17 cellular contexts compared by ENCODE assay signal in the genomic region with DNA sequence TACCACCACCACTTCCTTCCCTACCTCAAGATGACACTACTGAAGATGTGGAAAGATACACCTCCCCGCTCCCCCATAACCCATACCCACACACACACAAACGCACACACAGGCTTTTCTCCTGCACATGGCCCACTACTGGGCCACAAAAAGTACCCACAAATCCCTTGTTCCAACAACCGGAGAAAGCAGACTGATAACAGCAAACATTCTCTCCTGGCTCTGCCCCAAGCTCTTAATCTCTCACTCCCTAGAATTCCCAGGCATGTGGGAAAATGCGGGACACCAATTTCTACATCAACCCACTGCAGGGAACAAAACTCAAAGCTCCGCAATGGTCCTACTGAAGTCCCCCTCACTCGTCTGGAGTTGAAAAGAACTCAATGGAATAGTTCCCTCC.
DNase-seq lines count a peak whose midpoint lies in the region; ATAC-seq, FAIRE-seq and TF ChIP-seq lines count a peak whose summit lies in the region.
"Had no signal": no experiment of that assay in that cellular context is flagged by ENCODE, and none has a peak within 500 bp of the region (broad histone marks: within the 10 kb centered on the region; RNA-seq: fewer than 3 reads in every experiment).

No MANE protein-coding gene starts in this region.

- no peaks in the 10 kb centered on the region for H3K4me1 Mint-ChIP-seq in stimulated activated naive CD8-positive, alpha-beta T cell treated with anti-CD3 and anti-CD28 coated beads, Interleukin-15, amount 100 ng/mL, for 72 hours
- H3K4me1 Mint-ChIP-seq: CD4-positive, CD25-positive, alpha-beta regulatory T cell; GM23338 had no signal

- no peak for TF ChIP-seq POLR2A in H1 (IDR thresholded peaks at IDR 0.05; ENCODE audit: control extremely low read depth in 1 of 2, low read depth in 2 of 2, low read length in 2 of 2)
- no peak for TF ChIP-seq POLR2A in suprapubic skin (IDR thresholded peaks at IDR 0.05)
- no peak for TF ChIP-seq POLR2A in stomach (IDR thresholded peaks at IDR 0.05)

- H2BK5ac ChIP-seq in H1 (ENCODE audit: low read depth, low read length), result no peak overlapping the region

- H3K4me3 ChIP-seq in H1 (ENCODE audit: extremely low read depth in 1 of 4, insufficient read depth in 2 of 4, low read depth in 3 of 4, low read length in 4 of 4), result no peak overlapping the region
- H3K4me3 ChIP-seq in fibroblast of the aortic adventitia (ENCODE audit: low read depth, low read length), result no peak overlapping the region
- H3K4me3 ChIP-seq in suprapubic skin, result no peak overlapping the region
- H3K4me3 ChIP-seq in upper lobe of right lung, result no peak overlapping the region
- no peak overlapping the region for H3K4me3 ChIP-seq in stomach
- H3K4me3 ChIP-seq: BLaER1, GM23338 had no signal

- CTCF ChIA-PET in H1 (lab: Charles Lee; ENCODE audit: partially characterized antibody), result interaction anchor here (0.6 to 1.0 kb wide), 2 partner anchors 35 to 139 kb away, joined by 4 read pairs; no protein-coding TSS in a partner anchor

- H2BK15ac ChIP-seq in H1 (ENCODE audit: low read length), result no peak overlapping the region

- FAIRE-seq in H1 (lab: Jason Lieb, UNC), result no peak
- FAIRE-seq: GM12891 had no signal

- H2AFZ ChIP-seq in H1 (ENCODE audit: low read length), result no peak overlapping the region
- H2AFZ ChIP-seq: GM23338 had no signal

- no peaks in the 10 kb centered on the region for H4K20me1 ChIP-seq in H1 (replicated peaks in 1 of 2; ENCODE audit: control insufficient read depth in 1 of 2, insufficient read depth in 2 of 2, low read length in 2 of 2)
- H4K20me1 ChIP-seq: BLaER1 had no signal

- H2AK5ac ChIP-seq in H1 (ENCODE audit: low read depth, low read length), result no peak overlapping the region

- no peak overlapping the region for H3K23ac ChIP-seq in H1 (ENCODE audit: insufficient read length)

- H3K9me3 Mint-ChIP-seq in stimulated activated naive CD8-positive, alpha-beta T cell treated with anti-CD3 and anti-CD28 coated beads, Interleukin-15, amount 100 ng/mL, for 72 hours, result peaks cover 6 to 13% of the 10 kb centered on the region in 2 donors
- H3K9me3 Mint-ChIP-seq: GM23338, H9 had no signal

- H3K56ac ChIP-seq in H1 (replicated peaks; ENCODE audit: insufficient read length, low read depth, low read length), result no peak overlapping the region

- no peak overlapping the region for H3K14ac ChIP-seq in H1 (ENCODE audit: insufficient read length)

- 91% methylated on average over 6 of the region's 6 CpGs; no CpG with 5 or more reads in 1 of the 2 experiments for WGBS in H1 (ENCODE audit: extremely low coverage in 1 of 2, insufficient coverage in 1 of 2, insufficient read length in 1 of 2, insufficient replicate concordance in 2 of 2, low coverage in 1 of 2, low lambda C conversion rate in 2 of 2, missing lambda C conversion rate in 1 of 2), 2 experiments
- WGBS in suprapubic skin, result 95% methylated on average over 6 of the region's 6 CpGs
- WGBS in stomach, 5 donors, result 50 to 60% (median 56%) methylated on average over 6 of the region's 6 CpGs

- no peaks in the 10 kb centered on the region for H3K27me3 ChIP-seq in H1 (replicated peaks in 1 of 4; ENCODE audit: control insufficient read depth in 3 of 4, extremely low read depth in 1 of 4, insufficient read depth in 3 of 4, low read length in 3 of 4)
- no peaks in the 10 kb centered on the region for H3K27me3 ChIP-seq in suprapubic skin
- no peaks in the 10 kb centered on the region for H3K27me3 ChIP-seq in upper lobe of right lung
- H3K27me3 ChIP-seq in stomach, result no peaks in the 10 kb centered on the region
- H3K27me3 ChIP-seq: BLaER1 had no signal

- H4K5ac ChIP-seq in H1 (ENCODE audit: insufficient read length, low read depth, low read length), result no peak overlapping the region

- H3K27ac ChIP-seq in H1 (ENCODE audit: low read depth, low read length) (no peak overlapping the region), suprapubic skin (no peak overlapping the region), upper lobe of right lung (no peak overlapping the region), stomach (peak overlapping the region in 2 of 5 donors; percentile 40 to 47)
- H3K27ac ChIP-seq: BLaER1 had no signal

- H3K4me2 ChIP-seq in H1 (ENCODE audit: insufficient read depth in 1 of 2, low read depth in 2 of 2, low read length in 2 of 2), result no peak overlapping the region
- H3K4me2 ChIP-seq: BLaER1, GM23338 had no signal

- H3K36me3 ChIP-seq in H1 (ENCODE audit: control insufficient read depth in 2 of 4, insufficient read depth in 4 of 4, low read length in 3 of 4) (no peaks in the 10 kb centered on the region), suprapubic skin (no peaks in the 10 kb centered on the region), upper lobe of right lung (no peaks in the 10 kb centered on the region), stomach (no peaks in the 10 kb centered on the region)
- H3K36me3 ChIP-seq: BLaER1 had no signal

- no peaks in the 10 kb centered on the region for H3K79me2 ChIP-seq in H1 (ENCODE audit: control insufficient read depth in 1 of 2, insufficient read depth in 2 of 2, low read length in 2 of 2)

- no peak overlapping the region; the same call in 1 of the 2 replicates for H4K8ac ChIP-seq in H1 (ENCODE audit: extremely low read depth, insufficient read depth, low read length)

- H3K27me3 Mint-ChIP-seq in stimulated activated naive CD8-positive, alpha-beta T cell treated with anti-CD3 and anti-CD28 coated beads, Interleukin-15, amount 100 ng/mL, for 72 hours, result peaks cover 10% of the 10 kb centered on the region
- H3K27me3 Mint-ChIP-seq: CD4-positive, CD25-positive, alpha-beta regulatory T cell had no signal

- ATAC-seq in stimulated activated naive CD8-positive, alpha-beta T cell treated with anti-CD3 and anti-CD28 coated beads, Interleukin-15, amount 100 ng/mL, for 72 hours, result no peak
- ATAC-seq in stimulated activated naive CD8-positive, alpha-beta T cell treated with anti-CD3 and anti-CD28 coated beads, Interleukin-15, Interleukin-2, amounts not matched to agents 100 U/mL and 50 U/mL, for 24 hours, result no peak
- ATAC-seq in upper lobe of right lung, result no peak
- ATAC-seq: GM23338 had no signal

- H3K23me2 ChIP-seq in H1 (ENCODE audit: low read depth, low read length), result no peaks in the 10 kb centered on the region

- no peaks in the 10 kb centered on the region for H3K4me1 ChIP-seq in H1 (replicated peaks in 1 of 4; ENCODE audit: control insufficient read depth in 3 of 4, insufficient read depth in 4 of 4, low read length in 3 of 4)
- H3K4me1 ChIP-seq in suprapubic skin, result peaks cover 24% of the 10 kb centered on the region
- H3K4me1 ChIP-seq in upper lobe of right lung, result no peaks in the 10 kb centered on the region
- H3K4me1 ChIP-seq in stomach, result no peaks in the 10 kb centered on the region
- H3K4me1 ChIP-seq: BLaER1 had no signal

- no peak overlapping the region for H2BK120ac ChIP-seq in H1 (replicated peaks; ENCODE audit: low read depth, low read length)

- DNase-seq in stimulated activated naive CD8-positive, alpha-beta T cell treated with anti-CD3 and anti-CD28 coated beads, Interleukin-15, amount 100 ng/mL, for 72 hours, result no peak
- no peak for DNase-seq in stimulated activated naive CD8-positive, alpha-beta T cell treated with anti-CD3 and anti-CD28 coated beads, Interleukin-15, Interleukin-2, amounts not matched to agents 100 U/mL and 50 U/mL, for 24 hours
- no peak for DNase-seq in H1 (ENCODE audit: low read depth in 1 of 2, low spot score in 2 of 2)
- DNase-seq in fibroblast of the aortic adventitia (ENCODE audit: low read depth), result peak; percentile 13
- DNase-seq in suprapubic skin (ENCODE audit: low spot score in 2 of 2), result no peak
- DNase-seq in upper lobe of right lung, result no peak
- no peak for DNase-seq in stomach
- no peak for DNase-seq in glomerular visceral epithelial cell (ENCODE audit: extremely low spot score)
- DNase-seq: 8988T; AML-193; Calu3; CD4-positive, CD25-positive, alpha-beta regulatory T cell; DMS79; H9 had no signal

- intact Hi-C loops in upper lobe of right lung (cut with DNase I) (no loop called here), stomach (cut with DNase I; ENCODE audit: low total_unique reads) (no loop called here)

- H3K79me1 ChIP-seq in H1 (ENCODE audit: low read depth, low read length), result no peaks in the 10 kb centered on the region

- H3K27ac Mint-ChIP-seq in stimulated activated naive CD8-positive, alpha-beta T cell treated with anti-CD3 and anti-CD28 coated beads, Interleukin-15, amount 100 ng/mL, for 72 hours, result peak overlapping the region; percentile 3 to 52
- H3K27ac Mint-ChIP-seq: CD4-positive, CD25-positive, alpha-beta regulatory T cell; GM23338; H9 had no signal

- no peak overlapping the region for H4K91ac ChIP-seq in H1 (replicated peaks; ENCODE audit: insufficient read length, low read length)

- TF ChIP-seq CTCF in H1 (IDR thresholded peaks at IDR 0.05; ENCODE audit: control extremely low read depth in 1 of 3, insufficient read depth in 1 of 3, low read depth in 1 of 3, low read length in 3 of 3) (no peak), fibroblast of the aortic adventitia (IDR thresholded peaks at IDR 0.05; ENCODE audit: insufficient read depth, low read length) (no peak), suprapubic skin (IDR thresholded peaks at IDR 0.05) (no peak), upper lobe of right lung (IDR thresholded peaks at IDR 0.05) (no peak), stomach (IDR thresholded peaks at IDR 0.05) (no peak)

- no peak overlapping the region for H3K9ac ChIP-seq in H1 (replicated peaks in 1 of 4; ENCODE audit: extremely low read depth in 1 of 4, low read depth in 3 of 4, low read length in 3 of 4)
- H3K9ac ChIP-seq: BLaER1 had no signal

- H3K4ac ChIP-seq in H1 (replicated peaks; ENCODE audit: insufficient read length, low read depth, low read length), result no peak overlapping the region

- H2BK12ac ChIP-seq in H1 (ENCODE audit: low read depth, low read length), result no peak overlapping the region

- POLR2A ChIA-PET in H1 (lab: Charles Lee; ENCODE audit: partially characterized antibody), result no interaction called here

- no peaks in the 10 kb centered on the region for H3K9me3 ChIP-seq in H1 (ENCODE audit: insufficient read depth in 2 of 2, low read depth in 1 of 2, low read length in 1 of 2)
- H3K9me3 ChIP-seq in suprapubic skin, result no peaks in the 10 kb centered on the region
- H3K9me3 ChIP-seq in upper lobe of right lung, result no peaks in the 10 kb centered on the region
- H3K9me3 ChIP-seq in stomach, result no peaks in the 10 kb centered on the region
- H3K9me3 ChIP-seq: BLaER1 had no signal

- no peak overlapping the region for H3K4me3 Mint-ChIP-seq in stimulated activated naive CD8-positive, alpha-beta T cell treated with anti-CD3 and anti-CD28 coated beads, Interleukin-15, amount 100 ng/mL, for 72 hours
- H3K4me3 Mint-ChIP-seq: CD4-positive, CD25-positive, alpha-beta regulatory T cell; GM23338; H9 had no signal

- no peak for TF ChIP-seq RAD21 in H1 (IDR thresholded peaks at IDR 0.05 in 1 of 2, conservative IDR thresholded peaks at IDR 0.05 in 1 of 2; ENCODE audit: low read depth in 2 of 2, low read length in 2 of 2)

- no peak overlapping the region for H2BK20ac ChIP-seq in H1 (ENCODE audit: low read length)

- H3K18ac ChIP-seq in H1 (ENCODE audit: extremely low read depth, low read length), result 0 out of 2 replicates have a peak overlapping the region, but pooled peaks have one; percentile 19

- TF ChIP-seq EP300 in H1 (IDR thresholded peaks at IDR 0.05; ENCODE audit: borderline replicate concordance in 1 of 2, low read depth in 2 of 2, low read length in 2 of 2) (no peak), suprapubic skin (IDR thresholded peaks at IDR 0.05) (no peak), stomach (IDR thresholded peaks at IDR 0.05) (no peak)

TF ChIP-seq in H1, 55 proteins besides CTCF, POLR2A, EP300 and RAD21 (continues in another document):
- TF ChIP-seq BACH1 (IDR thresholded peaks at IDR 0.05; ENCODE audit: low read length), result no peak
